13 cellular contexts compared by ENCODE assay signal in genomic region chr19:35120492-35120891, GRCh38. TPM values are rescaled to one million over a fixed set of nuclear protein-coding genes. Genes with fewer than 3 reads are reported as not detected.
DNase-seq lines count a peak whose midpoint lies in the region; ATAC-seq and TF ChIP-seq lines count a peak whose summit lies in the region.
"Had no signal": no experiment of that assay in that cellular context is flagged by ENCODE, and none has a peak within 500 bp of the region (broad histone marks: within the 10 kb centered on the region; RNA-seq: fewer than 3 reads in every experiment).

No MANE protein-coding gene starts in this region.

- H3K27me3 Mint-ChIP-seq in natural killer cell (ENCODE audit: low read depth in 2 of 2): peaks cover 0 to 5% of the 10 kb centered on the region in 2 donors

- H3K36me3 ChIP-seq in ACC112 (ENCODE audit: insufficient read depth, low read length) (no peaks in the 10 kb centered on the region), IMR-90 (ENCODE audit: control insufficient read depth, insufficient read depth, low read length) (no peaks in the 10 kb centered on the region), adipocyte (ENCODE audit: control insufficient read depth, insufficient read depth, low read length, severe bottlenecking) (no peaks in the 10 kb centered on the region), aorta (ENCODE audit: control insufficient read depth in 1 of 2, insufficient read depth in 2 of 2, low read length in 1 of 2) (no peaks in the 10 kb centered on the region)

- no peak overlapping the region for H3K4me2 ChIP-seq in IMR-90 (ENCODE audit: low read depth, low read length)

- intact Hi-C loops in IMR-90 (cut with micrococcal nuclease) (no loop called here), natural killer cell (cut with micrococcal nuclease) (no loop called here), aorta (cut with DNase I) (no loop called here)

- no peak overlapping the region for H2AFZ ChIP-seq in ACC112 (ENCODE audit: low read length, unreplicated experiment)
- peak overlapping the region; percentile 49 for H2AFZ ChIP-seq in IMR-90 (replicated peaks; ENCODE audit: low read length, poor library complexity)

- no peak overlapping the region for H4K8ac ChIP-seq in IMR-90 (ENCODE audit: low read depth in 2 of 2, low read length in 2 of 2)

- H2BK20ac ChIP-seq in IMR-90 (ENCODE audit: low read depth, low read length): no peak overlapping the region

- no peak overlapping the region for H3K14ac ChIP-seq in IMR-90 (replicated peaks; ENCODE audit: low read depth, low read length)

- H3K56ac ChIP-seq in IMR-90 (ENCODE audit: extremely low read depth, insufficient read depth, low read length): no peak overlapping the region

- no peaks in the 10 kb centered on the region for H3K9me3 ChIP-seq in IMR-90 (ENCODE audit: control insufficient read depth, insufficient read depth, low read length)
- no peaks in the 10 kb centered on the region for H3K9me3 ChIP-seq in adipocyte (ENCODE audit: control insufficient read depth, low read length)
- H3K9me3 ChIP-seq in aorta (ENCODE audit: control insufficient read depth, low read length): no peaks in the 10 kb centered on the region
- H3K9me3 ChIP-seq: body of pancreas, Caco-2 had no signal

- dilution Hi-C loops in IMR-90 (cut with HindIII; ENCODE audit: low sequenced_read_pairs, unreplicated experiment): no loop called here

- no peak overlapping the region for H2BK5ac ChIP-seq in IMR-90 (ENCODE audit: low read depth, low read length, poor library complexity, severe bottlenecking)

- no peak for TF ChIP-seq RAD21 in IMR-90 (IDR thresholded peaks at IDR 0.05; ENCODE audit: low read length)

- H3K4me1 ChIP-seq in ACC112 (ENCODE audit: control insufficient read depth, insufficient read depth, low read length, unreplicated experiment) (peaks cover 37% of the 10 kb centered on the region), IMR-90 (ENCODE audit: control insufficient read depth, insufficient read depth, low read length) (peaks cover 2% of the 10 kb centered on the region; the same call in 1 of the 2 replicates), adipocyte (ENCODE audit: control insufficient read depth, insufficient read depth, low read length) (peaks cover 67% of the 10 kb centered on the region), aorta (ENCODE audit: control insufficient read depth in 1 of 2, insufficient read depth in 2 of 2, low read length in 2 of 2) (no peaks in the 10 kb centered on the region)

- peaks cover 7% of the 10 kb centered on the region; the same call in 1 of the 2 replicates for H3K9me1 ChIP-seq in IMR-90 (ENCODE audit: insufficient read depth, low read length)

- in situ Hi-C loops in IMR-90 (cut with MboI; ENCODE audit: low sequenced_read_pairs): no loop called here

- H2BK15ac ChIP-seq in IMR-90 (ENCODE audit: low read depth, low read length): no peak overlapping the region

- H3K9ac ChIP-seq in IMR-90 (ENCODE audit: low read depth, low read length) (no peak overlapping the region), adipocyte (ENCODE audit: low read length) (peak overlapping the region; percentile 83)

- no peak overlapping the region for H4K91ac ChIP-seq in IMR-90 (ENCODE audit: insufficient read depth, low read depth, low read length)

- H3K27ac Mint-ChIP-seq in natural killer cell: no peak overlapping the region

- POLR2A ChIA-PET in IMR-90 (lab: Charles Lee; ENCODE audit: unreplicated experiment): no interaction called here

- H2AK9ac ChIP-seq in IMR-90 (replicated peaks; ENCODE audit: low read depth, low read length, poor library complexity): no peak overlapping the region

- no peak overlapping the region for H4K5ac ChIP-seq in IMR-90 (ENCODE audit: low read depth, low read length)

- no peak overlapping the region for H3K4me3 ChIP-seq in ACC112 (ENCODE audit: low read depth, low read length)
- no peak overlapping the region for H3K4me3 ChIP-seq in IMR-90 (ENCODE audit: insufficient read depth, low read depth, low read length)
- H3K4me3 ChIP-seq in adipocyte (ENCODE audit: low read length): no peak overlapping the region
- H3K4me3 ChIP-seq in aorta (ENCODE audit: low read length in 2 of 2): no peak overlapping the region
- H3K4me3 ChIP-seq: body of pancreas had no signal

- H3K27ac ChIP-seq in ACC112 (ENCODE audit: low read depth, low read length) (peak overlapping the region; percentile 67), IMR-90 (ENCODE audit: insufficient read depth, low read length) (no peak overlapping the region), aorta (ENCODE audit: low read depth in 1 of 2, low read length in 2 of 2) (no peak overlapping the region)
- H3K27ac ChIP-seq: body of pancreas had no signal

- H3K79me2 ChIP-seq in ACC112 (ENCODE audit: control insufficient read depth, insufficient read depth, low read length, unreplicated experiment): no peaks in the 10 kb centered on the region

- no peak for TF ChIP-seq CTCF in IMR-90 (conservative IDR thresholded peaks at IDR 0.05; ENCODE audit: low read depth, low read length)
- no peak for TF ChIP-seq CTCF in natural killer cell (IDR thresholded peaks at IDR 0.05)

- no peaks in the 10 kb centered on the region for H3K36me3 Mint-ChIP-seq in natural killer cell

- WGBS in IMR-90 (ENCODE audit: extremely low coverage in 2 of 2, insufficient read length in 1 of 2), 2 experiments: 83% methylated on average over 1 of the region's 7 CpGs; no CpG with 5 or more reads in 1 of the 2 experiments
- 79% methylated on average over 7 of the region's 7 CpGs for WGBS in aorta, 2 donors

- H2AK5ac ChIP-seq in IMR-90 (ENCODE audit: low read depth, low read length): no peak overlapping the region

- H3K9me3 Mint-ChIP-seq in natural killer cell: no peaks in the 10 kb centered on the region

- ATAC-seq in IMR-90 (ENCODE audit: low read depth) (no peak), GM21367 (IDR thresholded peaks at IDR 0.05; ENCODE audit: unreplicated experiment) (no peak), natural killer cell (no peak), aorta (ENCODE audit: low FRiP score) (no peak)
- ATAC-seq: body of pancreas had no signal

- no peak overlapping the region for H3K4me3 Mint-ChIP-seq in natural killer cell

- no peaks in the 10 kb centered on the region for H4K20me1 ChIP-seq in IMR-90 (ENCODE audit: insufficient read depth, low read length)

- peaks cover 14% of the 10 kb centered on the region in 2 donors for H3K4me1 Mint-ChIP-seq in natural killer cell

- H2BK120ac ChIP-seq in IMR-90 (ENCODE audit: low read depth, low read length): no peak overlapping the region

- peak; percentile 66 for DNase-seq in IMR-90
- DNase-seq in adipocyte (ENCODE audit: low read depth): peak; percentile 34
- peak; percentile 76 for DNase-seq in medulla oblongata (ENCODE audit: extremely low spot score)
- DNase-seq in NCI-H526 (lab: John Stamatoyannopoulos, UW): no peak
- no peak for DNase-seq in natural killer cell
- DNase-seq in aorta: no peak
- DNase-seq: Caco-2, kidney glomerular epithelial cell, T-helper 9 cell had no signal

- H3K79me1 ChIP-seq in IMR-90 (ENCODE audit: low read depth in 1 of 2, low read length in 2 of 2): 0 out of 4 replicates have a peak, but pooled peaks cover 0 to 7% of the 10 kb centered on the region in 2 experiments

- no peak for TF ChIP-seq POLR2A in IMR-90 (IDR thresholded peaks at IDR 0.05; ENCODE audit: low read depth, low read length)

- no peak overlapping the region for H3K18ac ChIP-seq in IMR-90 (ENCODE audit: low read depth, low read length)

- CTCF ChIA-PET in IMR-90 (lab: Yijun Ruan, JAX): no interaction called here

- no peak overlapping the region for H3K4ac ChIP-seq in IMR-90 (ENCODE audit: low read depth, low read length)

- no peak overlapping the region for H3K23ac ChIP-seq in IMR-90 (ENCODE audit: low read depth, low read length)

- no TSS peak for BruUV-seq in IMR-90 (replicated peaks; lab: Mats Ljungman, UMichigan)

- no peaks in the 10 kb centered on the region for H3K27me3 ChIP-seq in ACC112 (ENCODE audit: insufficient read depth, low read length)
- H3K27me3 ChIP-seq in IMR-90 (ENCODE audit: control insufficient read depth, insufficient read depth, low read length): peaks cover 17% of the 10 kb centered on the region
- H3K27me3 ChIP-seq in adipocyte (replicated peaks; ENCODE audit: control insufficient read depth, insufficient read depth, low read length): peaks cover 3% of the 10 kb centered on the region
- no peaks in the 10 kb centered on the region for H3K27me3 ChIP-seq in aorta (ENCODE audit: control insufficient read depth in 1 of 2, insufficient read depth in 2 of 2, low read length in 1 of 2)
- H3K27me3 ChIP-seq: body of pancreas had no signal

RNA-seq across cellular contexts. Expression of gene FXYD3, which starts 4.9 kb away (rescaled TPM):
- not detected in 2 replicates for total RNA-seq in IMR-90 (2012; rRNA removed)
- not detected in 2 replicates for polyA plus RNA-seq in IMR-90 (2012; rRNA removed)
- polyA plus RNA-seq in IMR-90 (2012; cell fraction: cytosol; rRNA removed): not detected in 2 replicates
- not detected in 2 replicates for polyA plus RNA-seq in IMR-90 (2012; cell fraction: nucleus; rRNA removed; ENCODE audit: low replicate concordance)
- total RNA-seq in natural killer cell: not detected
- 1 to 10 TPM in 1 of 2 donors, under 1 TPM in 1; 0.49 to 1.2 TPM for total RNA-seq in aorta
- polyA plus RNA-seq in aorta: 10 to 100 TPM in 1 of 2 donors, 1 to 10 TPM in 1; 7.4 to 77.6 TPM

RNA-seq across cellular contexts. Expression of gene LGI4, which starts 14.4 kb away (rescaled TPM):
- total RNA-seq in IMR-90 (2012; rRNA removed) (not detected in 2 replicates), natural killer cell (under 1 TPM in 2 of 3 donors, not detected in 1; 0.49 to 0.72 TPM), aorta (10 to 100 TPM; 17.5 TPM)
- polyA plus RNA-seq in IMR-90 (2012; rRNA removed) (0.06 and 0.10 TPM in 2 replicates), aorta (10 to 100 TPM in 1 of 2 donors, 1 to 10 TPM in 1; 5.1 to 15.0 TPM)
- polyA plus RNA-seq in IMR-90 (2012; cell fraction: cytosol; rRNA removed): 0.05 TPM in 1 of 2 replicates, not detected in the other
- polyA plus RNA-seq in IMR-90 (2012; cell fraction: nucleus; rRNA removed; ENCODE audit: low replicate concordance): 2.3 and 3.5 TPM in 2 replicates
- total RNA-seq: HT-29 had no signal

RNA-seq across cellular contexts. Expression of gene FXYD1, which starts 18.1 kb away (rescaled TPM):
- 0.18 TPM in 1 of 2 replicates, not detected in the other for total RNA-seq in IMR-90 (2012; rRNA removed)
- 2.7 and 3.9 TPM in 2 replicates for polyA plus RNA-seq in IMR-90 (2012; rRNA removed)
- 1.0 and 7.5 TPM in 2 replicates for polyA plus RNA-seq in IMR-90 (2012; cell fraction: cytosol; rRNA removed)
- 3.4 and 3.9 TPM in 2 replicates for polyA plus RNA-seq in IMR-90 (2012; cell fraction: nucleus; rRNA removed; ENCODE audit: low replicate concordance)
- total RNA-seq in natural killer cell: not detected
- total RNA-seq in aorta: 100 to 1,000 TPM; 179 to 202 TPM
- polyA plus RNA-seq in aorta: 100 to 1,000 TPM; 150 to 288 TPM
- total RNA-seq: Caco-2, HT-29 had no signal

RNA-seq across cellular contexts. Expression of gene FXYD7, which starts 22.6 kb away (rescaled TPM):
- not detected in 2 replicates for total RNA-seq in IMR-90 (2012; rRNA removed)
- 0.31 and 0.39 TPM in 2 replicates for polyA plus RNA-seq in IMR-90 (2012; rRNA removed)
- 0.11 and 2.0 TPM in 2 replicates for polyA plus RNA-seq in IMR-90 (2012; cell fraction: cytosol; rRNA removed)
- 0.35 and 0.60 TPM in 2 replicates for polyA plus RNA-seq in IMR-90 (2012; cell fraction: nucleus; rRNA removed; ENCODE audit: low replicate concordance)
- 1 to 10 TPM; 4.0 to 5.4 (median 4.9) TPM for total RNA-seq in natural killer cell
- total RNA-seq in aorta: under 1 TPM in 1 of 2 donors, not detected in 1; 0.63 TPM
- 1 to 10 TPM in 1 of 2 donors, not detected in 1; 1.8 TPM for polyA plus RNA-seq in aorta
- total RNA-seq: Caco-2, HT-29 had no signal

RNA-seq across cellular contexts. Expression of gene FXYD5, which starts 34.0 kb away (rescaled TPM):
- total RNA-seq in IMR-90 (2012; rRNA removed) (45.8 and 53.6 TPM in 2 replicates), natural killer cell (100 to 1,000 TPM; 226 to 270 (median 231) TPM), aorta (100 to 1,000 TPM in 1 of 2 donors, 10 to 100 TPM in 1; 71.7 to 126 TPM)
- polyA plus RNA-seq in IMR-90 (2012; rRNA removed) (245 and 287 TPM in 2 replicates), aorta (100 to 1,000 TPM in 1 of 2 donors, 10 to 100 TPM in 1; 89.5 to 179 TPM)
- polyA plus RNA-seq in IMR-90 (2012; cell fraction: cytosol; rRNA removed): 162 and 289 TPM in 2 replicates
- 57.5 and 83.6 TPM in 2 replicates for polyA plus RNA-seq in IMR-90 (2012; cell fraction: nucleus; rRNA removed; ENCODE audit: low replicate concordance)

Comparison
In these comparisons a context has a peak if more than half of its experiments do, and no peak if none do; other contexts are left out.
1. DNase-seq: peak in IMR-90 (single experiment), adipocyte (single experiment) and medulla oblongata (single experiment); none in NCI-H526 (0 of 2), natural killer cell (single experiment) and aorta (0 of 2).
2. RNA of gene LGI4, which starts 14.4 kb away (total RNA-seq): 17.5 TPM in aorta; 0.49 to 0.72 TPM in natural killer cell and not detected in IMR-90; every median in the first group is over 10 times any median in the second.
3. RNA of gene FXYD1, which starts 18.1 kb away (total RNA-seq): 179 to 202 TPM in aorta; 0.18 TPM in IMR-90 and not detected in natural killer cell; every median in the first group is over 100 times any median in the second.